Comparison of ENCODE assay signal across 8 cellular contexts in genomic region chr12:130872179-130873096, GRCh38. TPM values are rescaled to one million over a fixed set of nuclear protein-coding genes. Genes with fewer than 3 reads are reported as not detected.
DNase-seq lines count a peak whose midpoint lies in the region; ATAC-seq and TF ChIP-seq lines count a peak whose summit lies in the region.

No MANE protein-coding gene starts in this region.

- H3K27me3 ChIP-seq in thyroid gland: no peaks in the 10 kb centered on the region

- H3K4me1 ChIP-seq in thyroid gland: peaks cover 18 to 27% of the 10 kb centered on the region in 2 donors

- TF ChIP-seq POLR2A in thyroid gland (IDR thresholded peaks at IDR 0.05): no peak

- H3K9me3 Mint-ChIP-seq in activated T-cell treated with anti-CD3 and anti-CD28 coated beads, Interleukin-2, amount 50 U/mL, for 24 hours: no peaks in the 10 kb centered on the region
- no peaks in the 10 kb centered on the region for H3K9me3 Mint-ChIP-seq in naive B cell

- no peaks in the 10 kb centered on the region for H3K9me3 ChIP-seq in thyroid gland

- peak; percentile 33 for ATAC-seq in GM21825 (IDR thresholded peaks at IDR 0.05; ENCODE audit: unreplicated experiment)
- ATAC-seq in esophagus mucosa: peak; percentile 13
- peak; percentile 47 to 49 for ATAC-seq in naive B cell (ENCODE audit: low read depth in 2 of 2)

- H3K4me3 Mint-ChIP-seq in activated T-cell treated with anti-CD3 and anti-CD28 coated beads, Interleukin-2, amount 50 U/mL, for 24 hours: peak overlapping the region; percentile 98
- peak overlapping the region; percentile 86 to 95 (median 90) for H3K4me3 Mint-ChIP-seq in naive B cell

- TF ChIP-seq CTCF in GM10266 (IDR thresholded peaks at IDR 0.05; ENCODE audit: control insufficient read depth, insufficient read depth, low read depth, missing control alignments): no peak
- no peak for TF ChIP-seq CTCF in LNCaP clone FGC (IDR thresholded peaks at IDR 0.05; ENCODE audit: control insufficient read depth, extremely low read depth, insufficient read depth)
- no peak for TF ChIP-seq CTCF in thyroid gland (IDR thresholded peaks at IDR 0.05)

- intact Hi-C loops in thyroid gland (cut with DNase I): loop anchor here (2.0 kb wide), 1 partner anchor 54 kb away; no protein-coding TSS in a partner anchor

- H3K36me3 Mint-ChIP-seq in activated T-cell treated with anti-CD3 and anti-CD28 coated beads, Interleukin-2, amount 50 U/mL, for 24 hours (ENCODE audit: low read depth): peaks cover 56% of the 10 kb centered on the region
- H3K36me3 Mint-ChIP-seq in naive B cell: peaks cover 9 to 20% of the 10 kb centered on the region in 2 donors

- peak; percentile 72 for DNase-seq in GM10266 (ENCODE audit: extremely low spot score)
- DNase-seq in LNCaP clone FGC (ENCODE audit: low read depth): no peak
- DNase-seq in activated T-cell treated with anti-CD3 and anti-CD28 coated beads, Interleukin-2, amount 50 U/mL, for 24 hours: peak; percentile 42
- peak; percentile 61 for DNase-seq in naive B cell
- DNase-seq in thyroid gland: peak; percentile 32 to 41
- DNase-seq in NK-92 (lab: John Stamatoyannopoulos, UW; ENCODE audit: unreplicated experiment): no peak

- WGBS in thyroid gland, 2 donors: 5 to 13% methylated on average over 8 to 20 of the region's 79 CpGs

- peak overlapping the region; percentile 99 for H3K27ac Mint-ChIP-seq in activated T-cell treated with anti-CD3 and anti-CD28 coated beads, Interleukin-2, amount 50 U/mL, for 24 hours
- H3K27ac Mint-ChIP-seq in naive B cell: peak overlapping the region; percentile 82 to 97 (median 93)

- H3K4me1 Mint-ChIP-seq in activated T-cell treated with anti-CD3 and anti-CD28 coated beads, Interleukin-2, amount 50 U/mL, for 24 hours (ENCODE audit: low read depth): peaks cover 68% of the 10 kb centered on the region
- H3K4me1 Mint-ChIP-seq in naive B cell: peaks cover 33 to 45% (median 34%) of the 10 kb centered on the region in 3 donors

- H3K36me3 ChIP-seq in thyroid gland: peaks cover 35 to 37% of the 10 kb centered on the region in 2 donors

- peak overlapping the region; percentile 86 for H3K4me3 ChIP-seq in LNCaP clone FGC (ENCODE audit: low read depth, low read length)
- peak overlapping the region; percentile 55 to 73 (median 62) for H3K4me3 ChIP-seq in thyroid gland (replicated peaks in 1 of 3)

- H3K27me3 Mint-ChIP-seq in activated T-cell treated with anti-CD3 and anti-CD28 coated beads, Interleukin-2, amount 50 U/mL, for 24 hours: no peaks in the 10 kb centered on the region
- no peaks in the 10 kb centered on the region for H3K27me3 Mint-ChIP-seq in naive B cell

- H3K27ac ChIP-seq in thyroid gland: peak overlapping the region; percentile 55 to 78 (median 73)

RNA-seq across cellular contexts. Expression of gene RAN, which starts 0.6 kb away (rescaled TPM):
- 693 TPM for total RNA-seq in esophagus mucosa
- polyA plus RNA-seq in naive B cell (ENCODE audit: low read depth in 6 of 6): 100 to 1,000 TPM; 454 to 580 (median 539) TPM
- 100 to 1,000 TPM; 123 to 169 (median 142) TPM for total RNA-seq in thyroid gland

RNA-seq across cellular contexts. Expression of gene STX2, which starts 33.4 kb away (rescaled TPM):
- total RNA-seq in esophagus mucosa (1.8 TPM), thyroid gland (10 to 100 TPM; 18.0 to 43.0 (median 26.1) TPM)
- 1 to 10 TPM in 5 of 6 donors, under 1 TPM in 1; 0.26 to 5.8 (median 5.4) TPM for polyA plus RNA-seq in naive B cell (ENCODE audit: low read depth in 6 of 6)

Comparison
In these comparisons a context has a peak if more than half of its experiments do, and no peak if none do; other contexts are left out.
1. DNase-seq: peak in GM10266 (single experiment), activated T-cell treated with anti-CD3 and anti-CD28 coated beads, Interleukin-2, amount 50 U/mL, for 24 hours (single experiment), naive B cell (single experiment) and thyroid gland (2 of 2); none in LNCaP clone FGC (single experiment) and NK-92 (single experiment).
2. Peak in every context shown above with its lines, with median percentiles within 50 percentile points of each other: ATAC-seq.